ENCODE assay signal across 8 cellular contexts in genomic region chr5:133026664-133027153, GRCh38. TPM values are rescaled to one million over a fixed set of nuclear protein-coding genes. Genes with fewer than 3 reads are reported as not detected.
DNase-seq lines count a peak whose midpoint lies in the region; ATAC-seq and TF ChIP-seq lines count a peak whose summit lies in the region.

No MANE protein-coding gene starts in this region.

- H3K27me3 ChIP-seq in lung (ENCODE audit: control insufficient read depth, insufficient read depth) (no peaks in the 10 kb centered on the region), tibial nerve (no peaks in the 10 kb centered on the region)

- peaks cover 21% of the 10 kb centered on the region for H3K4me1 Mint-ChIP-seq in activated T-cell treated with anti-CD3 and anti-CD28 coated beads, Interleukin-2, amount 50 U/mL, for 4 hours (ENCODE audit: low read depth)

- TF ChIP-seq EP300 in tibial nerve (IDR thresholded peaks at IDR 0.05), result no peak

- H3K9me3 Mint-ChIP-seq in activated T-cell treated with anti-CD3 and anti-CD28 coated beads, Interleukin-2, amount 50 U/mL, for 4 hours, result no peaks in the 10 kb centered on the region

- no peak for DNase-seq in activated T-cell treated with anti-CD3 and anti-CD28 coated beads, Interleukin-2, amount 50 U/mL, for 4 hours
- no peak for DNase-seq in activated T-cell treated with anti-CD3 and anti-CD28 coated beads, Interleukin-2, amount 50 U/mL, for 48 hours
- no peak for DNase-seq in astrocyte of the spinal cord (ENCODE audit: low read depth, low spot score)
- no peak for DNase-seq in lung (ENCODE audit: low spot score)
- DNase-seq in tibial nerve (ENCODE audit: low spot score in 2 of 2), result no peak
- no peak for DNase-seq in HPDE6-E6E7 (ENCODE audit: extremely low spot score)

- in situ Hi-C loops in astrocyte of the spinal cord (cut with HindIII; ENCODE audit: low sequenced_read_pairs), result no loop called here

- TF ChIP-seq POLR2A in tibial nerve (IDR thresholded peaks at IDR 0.05), result no peak

- H3K4me3 ChIP-seq in astrocyte of the spinal cord (ENCODE audit: low read depth, low read length), result peak overlapping the region; percentile 69
- no peak overlapping the region for H3K4me3 ChIP-seq in lung
- H3K4me3 ChIP-seq in tibial nerve, result peak overlapping the region; percentile 65 to 100 (median 84)

- TF ChIP-seq CTCF in astrocyte of the spinal cord (IDR thresholded peaks at IDR 0.05; ENCODE audit: low read depth, low read length) (no peak), lung (IDR thresholded peaks at IDR 0.05; ENCODE audit: control extremely low read depth, extremely low read depth) (no peak), tibial nerve (IDR thresholded peaks at IDR 0.05) (no peak)

- WGBS in lung, 2 donors, result 6% methylated on average over 14 to 15 of the region's 15 CpGs
- WGBS in tibial nerve, 2 donors, result 5 to 8% methylated on average over 15 of the region's 15 CpGs

- H3K4me1 ChIP-seq in lung (ENCODE audit: control insufficient read depth in 2 of 2, insufficient read depth in 2 of 2, low read length in 2 of 2) (peaks cover 2 to 14% of the 10 kb centered on the region in 2 donors), tibial nerve (peaks cover 0 to 28% (median 10%) of the 10 kb centered on the region in 4 donors)

- peaks cover 0 to 2% of the 10 kb centered on the region in 2 donors for H3K36me3 ChIP-seq in lung (ENCODE audit: control insufficient read depth in 2 of 2, insufficient read depth in 2 of 2, low read length in 2 of 2)
- peaks cover 0 to 4% (median 0%) of the 10 kb centered on the region in 3 donors for H3K36me3 ChIP-seq in tibial nerve

- H3K9me3 ChIP-seq in lung (ENCODE audit: control insufficient read depth in 2 of 2, insufficient read depth in 1 of 2, low read length in 1 of 2) (no peaks in the 10 kb centered on the region), tibial nerve (no peaks in the 10 kb centered on the region)

- ATAC-seq in activated T-cell treated with anti-CD3 and anti-CD28 coated beads, Interleukin-2, amount 50 U/mL, for 4 hours, result no peak
- ATAC-seq in lung (ENCODE audit: insufficient read depth, low FRiP score) (peak; percentile 5), GM18907 (IDR thresholded peaks at IDR 0.05; ENCODE audit: unreplicated experiment) (no peak), HG03432 (IDR thresholded peaks at IDR 0.05; ENCODE audit: unreplicated experiment) (no peak)

- peak overlapping the region; percentile 91 for H3K4me3 Mint-ChIP-seq in activated T-cell treated with anti-CD3 and anti-CD28 coated beads, Interleukin-2, amount 50 U/mL, for 4 hours

- no peaks in the 10 kb centered on the region for H3K27me3 Mint-ChIP-seq in activated T-cell treated with anti-CD3 and anti-CD28 coated beads, Interleukin-2, amount 50 U/mL, for 4 hours (ENCODE audit: low read depth)

- peaks cover 10% of the 10 kb centered on the region for H3K36me3 Mint-ChIP-seq in activated T-cell treated with anti-CD3 and anti-CD28 coated beads, Interleukin-2, amount 50 U/mL, for 4 hours (ENCODE audit: insufficient read depth)

- H3K27ac ChIP-seq in lung (ENCODE audit: low read depth in 1 of 2, low read length in 1 of 2), result peak overlapping the region in 1 of 2 donors; percentile 95
- H3K27ac ChIP-seq in tibial nerve, result peak overlapping the region; percentile 83 to 98 (median 90)

RNA-seq across cellular contexts. Expression of gene ZCCHC10, which starts 0.4 kb away (rescaled TPM):
- total RNA-seq in activated T-cell treated with anti-CD3 and anti-CD28 coated beads, Interleukin-2, amount 50 U/mL, for 4 hours, result 10 to 100 TPM; 29.2 to 33.9 (median 31.7) TPM
- total RNA-seq in lung, result 10 to 100 TPM; 15.3 to 23.7 TPM
- polyA plus RNA-seq in lung, result 10 to 100 TPM; 26.0 to 31.3 TPM
- 1 to 10 TPM; 7.4 to 9.0 (median 8.3) TPM for total RNA-seq in tibial nerve

RNA-seq across cellular contexts. Expression of gene HSPA4, which starts 25.1 kb away (rescaled TPM):
- total RNA-seq in activated T-cell treated with anti-CD3 and anti-CD28 coated beads, Interleukin-2, amount 50 U/mL, for 4 hours, result 100 to 1,000 TPM; 258 to 302 (median 277) TPM
- total RNA-seq in lung, result 10 to 100 TPM; 59.8 to 65.3 TPM
- 100 to 1,000 TPM in 1 of 2 donors, 10 to 100 TPM in 1; 33.0 to 102 TPM for polyA plus RNA-seq in lung
- 10 to 100 TPM; 32.8 to 48.3 (median 45.4) TPM for total RNA-seq in tibial nerve
